In genomic region chr1:110235839-110236682, GRCh38 we compare ENCODE assay signal across 8 cellular contexts. TPM values are rescaled to one million over a fixed set of nuclear protein-coding genes. Genes with fewer than 3 reads are reported as not detected.
DNase-seq lines count a peak whose midpoint lies in the region; ATAC-seq and TF ChIP-seq lines count a peak whose summit lies in the region.

No MANE protein-coding gene starts in this region.

- H3K36me3 ChIP-seq in fibroblast of lung (ENCODE audit: control insufficient read depth, insufficient read depth, low read length), result no peaks in the 10 kb centered on the region

- no peaks in the 10 kb centered on the region for H3K27me3 ChIP-seq in fibroblast of lung (ENCODE audit: control insufficient read depth, insufficient read depth, low read length)

- peaks cover 5% of the 10 kb centered on the region for H3K4me1 ChIP-seq in fibroblast of lung (ENCODE audit: control insufficient read depth, extremely low read depth, insufficient read depth, low read length)

- no peak overlapping the region for H3K4me3 ChIP-seq in fibroblast of lung (replicated peaks in 1 of 4; ENCODE audit: control extremely low read depth in 1 of 4, insufficient read depth in 1 of 4, low read depth in 3 of 4, low read length in 4 of 4)

- peak overlapping the region; percentile 23 for H2AFZ ChIP-seq in fibroblast of lung (ENCODE audit: low read length)

- H4K20me1 ChIP-seq in fibroblast of lung (ENCODE audit: control insufficient read depth, extremely low read depth, insufficient read depth, low read length), result no peaks in the 10 kb centered on the region

- H3K4me2 ChIP-seq in fibroblast of lung (ENCODE audit: extremely low read depth, insufficient read depth, low read length), result no peak overlapping the region

- DNase-seq in stimulated activated naive CD4-positive, alpha-beta T cell treated with Interleukin-2 at 50 U/mL for 16 hours (lab: John Stamatoyannopoulos, UW), result peak; percentile 23
- no peak for DNase-seq in stimulated activated naive CD4-positive, alpha-beta T cell (lab: John Stamatoyannopoulos, UW)
- DNase-seq in SK-MEL-5 (ENCODE audit: low read depth, low spot score) (peak; percentile 30), fibroblast of lung (ENCODE audit: low read depth in 2 of 2) (peak; percentile 43 to 85), SK-N-DZ (ENCODE audit: low spot score) (no peak), midbrain (lab: John Stamatoyannopoulos, UW) (no peak)
- peak; percentile 77 for DNase-seq in stimulated activated CD8-positive, alpha-beta memory T cell treated with anti-CD3 and anti-CD28 coated beads, Interleukin-4, amount 100 ng/mL, for 48 hours

- in situ Hi-C loops in SK-MEL-5 (cut with HindIII; ENCODE audit: low pct_unique_long_range_greater_than_20kb, low sequenced_read_pairs), result no loop called here

- no peak overlapping the region for H3K9ac ChIP-seq in fibroblast of lung (ENCODE audit: insufficient read depth, low read length)

- no peak for ATAC-seq in HG02981 (IDR thresholded peaks at IDR 0.05; ENCODE audit: unreplicated experiment)

- no peak for TF ChIP-seq CTCF in fibroblast of lung (conservative IDR thresholded peaks at IDR 0.05 in 1 of 2, IDR thresholded peaks at IDR 0.05 in 1 of 2; ENCODE audit: low read depth in 1 of 2, low read length in 2 of 2)

- H3K27ac ChIP-seq in fibroblast of lung (ENCODE audit: insufficient read depth, low read length), result peak overlapping the region; percentile 49

- no peaks in the 10 kb centered on the region for H3K9me3 ChIP-seq in fibroblast of lung (ENCODE audit: control insufficient read depth, insufficient read depth, low read depth, low read length)

- H3K79me2 ChIP-seq in fibroblast of lung (ENCODE audit: control insufficient read depth, insufficient read depth, low read length), result no peaks in the 10 kb centered on the region

RNA-seq across cellular contexts. Expression of gene KCNC4, which starts 25.9 kb away (rescaled TPM):
- 1.8 and 2.7 TPM in 2 replicates for total RNA-seq in SK-MEL-5 (2014; rRNA removed; shearing (Covaris generic))
- polyA plus RNA-seq in SK-MEL-5 (2015; cell fraction: cytosol; rRNA removed), result 5.5 and 11.5 TPM in 2 replicates
- polyA plus RNA-seq in SK-MEL-5 (2015; cell fraction: nucleus; rRNA removed), result 8.8 and 16.6 TPM in 2 replicates
- total RNA-seq in fibroblast of lung, result 0.51 and 0.66 TPM in 2 replicates
- polyA plus RNA-seq in fibroblast of lung, result 0.76 and 1.6 TPM in 2 replicates
- 1.2 and 2.4 TPM in 2 replicates for polyA plus RNA-seq in fibroblast of lung (2012)
- 1.4 and 6.2 TPM in 2 replicates for polyA minus RNA-seq in fibroblast of lung (ENCODE audit: low replicate concordance)
- polyA plus RNA-seq in SK-N-DZ (2014; cell fraction: cytosol; rRNA removed), result 3.1 and 3.8 TPM in 2 replicates
- 3.8 and 8.3 TPM in 2 replicates for polyA plus RNA-seq in SK-N-DZ (2014; cell fraction: nucleus; rRNA removed)

Comparison
In these comparisons a context has a peak if more than half of its experiments do, and no peak if none do; other contexts are left out.
1. DNase-seq: peak in stimulated activated naive CD4-positive, alpha-beta T cell treated with Interleukin-2 at 50 U/mL for 16 hours (single experiment), SK-MEL-5 (single experiment), fibroblast of lung (2 of 2) and stimulated activated CD8-positive, alpha-beta memory T cell treated with anti-CD3 and anti-CD28 coated beads, Interleukin-4, amount 100 ng/mL, for 48 hours (single experiment); none in stimulated activated naive CD4-positive, alpha-beta T cell (0 of 6), SK-N-DZ (single experiment) and midbrain (single experiment).